12 cellular contexts compared by ENCODE assay signal in the genomic region with DNA sequence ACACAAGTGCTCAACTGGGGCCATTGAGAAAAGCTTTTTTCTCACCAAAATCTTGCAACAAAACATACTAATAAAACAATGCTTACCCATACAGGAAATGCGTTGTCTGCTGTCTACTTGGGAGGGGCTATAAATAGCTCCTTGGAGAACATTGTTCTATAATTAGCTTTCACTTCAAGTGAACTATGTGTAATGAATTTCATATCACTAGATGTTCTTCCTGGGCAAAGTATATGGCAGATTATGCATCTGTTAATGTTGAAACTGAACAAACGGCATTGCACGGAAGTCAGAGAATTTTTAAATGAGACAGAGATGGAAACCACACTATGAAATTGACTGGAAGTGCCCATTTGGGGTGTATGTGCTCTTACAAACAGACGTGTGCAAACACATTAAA. TPM values are rescaled to one million over a fixed set of nuclear protein-coding genes. Genes with fewer than 3 reads are reported as not detected.
A peak's percentile ranks its signal among the peaks of the same experiment; 100 is the strongest.
DNase-seq lines count a peak whose midpoint lies in the region; ATAC-seq and TF ChIP-seq lines count a peak whose summit lies in the region.
"Had no signal": no experiment of that assay in that cellular context is flagged by ENCODE, and none has a peak within 500 bp of the region (broad histone marks: within the 10 kb centered on the region; RNA-seq: fewer than 3 reads in every experiment).

No MANE protein-coding gene starts in this region.

- in situ Hi-C loops in astrocyte of the spinal cord (cut with HindIII; ENCODE audit: low sequenced_read_pairs), result no loop called here

- H3K9me2 ChIP-seq in HCT116 (ENCODE audit: insufficient read depth), result no peaks in the 10 kb centered on the region

- no peak overlapping the region for H3K9ac ChIP-seq in HCT116 (ENCODE audit: low read length)

- no peaks in the 10 kb centered on the region for H3K79me2 ChIP-seq in HCT116 (ENCODE audit: insufficient read depth, low read length)

- POLR2A ChIA-PET in HCT116 (lab: Charles Lee), result interaction anchor here (0.9 kb wide), 1 partner anchor 89 kb away, joined by 3 read pairs; no protein-coding TSS in a partner anchor

- TF ChIP-seq CTCF in AG10803 (conservative IDR thresholded peaks at IDR 0.05; ENCODE audit: low read length), result no peak
- TF ChIP-seq CTCF in HCT116 (IDR thresholded peaks at IDR 0.05 in 2 of 3, conservative IDR thresholded peaks at IDR 0.05 in 1 of 3; ENCODE audit: borderline replicate concordance in 1 of 3, insufficient read depth in 1 of 3, low read depth in 2 of 3, low read length in 2 of 3), result no peak
- TF ChIP-seq CTCF in astrocyte of the spinal cord (IDR thresholded peaks at IDR 0.05; ENCODE audit: low read depth, low read length), result no peak
- no peak for TF ChIP-seq CTCF in left lung (IDR thresholded peaks at IDR 0.05)
- no peak for TF ChIP-seq CTCF in body of pancreas (IDR thresholded peaks at IDR 0.05)

- TF ChIP-seq POLR2A in HCT116 (IDR thresholded peaks at IDR 0.05; ENCODE audit: borderline replicate concordance, extremely low read depth, insufficient read depth, insufficient read length), result no peak
- no peak for TF ChIP-seq POLR2A in body of pancreas (IDR thresholded peaks at IDR 0.05)
- no peak for TF ChIP-seq POLR2A in GM18505 (IDR thresholded peaks at IDR 0.05; ENCODE audit: borderline replicate concordance, extremely low read depth, insufficient read depth, insufficient read length)

- 42 to 45% methylated on average over 4 of the region's 4 CpGs for WGBS in body of pancreas, 2 donors

- H3K4me1 ChIP-seq in HCT116 (ENCODE audit: control insufficient read depth in 1 of 2, insufficient read depth in 2 of 2, low read length in 2 of 2) (peaks cover 3 to 13% of the 10 kb centered on the region in 2 experiments; a peak in 3 of 4 replicates), left lung (no peaks in the 10 kb centered on the region), body of pancreas (peaks cover 22% of the 10 kb centered on the region)

- H3K4me2 ChIP-seq in HCT116 (ENCODE audit: low read length), result peak overlapping the region; percentile 15; the same call in 1 of the 2 replicates

- H3K27ac ChIP-seq in HCT116 (ENCODE audit: low read depth, low read length), result no peak overlapping the region
- no peak overlapping the region for H3K27ac ChIP-seq in left lung
- no peak overlapping the region for H3K27ac ChIP-seq in body of pancreas
- H3K27ac ChIP-seq: skin epidermis had no signal

- intact Hi-C loops in HCT116 (cut with micrococcal nuclease) (no loop called here), left lung (cut with DNase I) (no loop called here), body of pancreas (cut with DNase I) (no loop called here)

- TF ChIP-seq RAD21 in HCT116 (IDR thresholded peaks at IDR 0.05; ENCODE audit: low read depth), result no peak

- H3K36me3 ChIP-seq in HCT116 (ENCODE audit: control insufficient read depth in 1 of 2, insufficient read depth in 2 of 2, low read length in 2 of 2) (no peaks in the 10 kb centered on the region), left lung (no peaks in the 10 kb centered on the region), body of pancreas (replicated peaks in 1 of 2; ENCODE audit: insufficient read depth in 1 of 2, low read depth in 2 of 2) (no peaks in the 10 kb centered on the region)

- H3K9me3 ChIP-seq in HCT116 (ENCODE audit: control insufficient read depth in 1 of 2, insufficient read depth in 1 of 2, low read depth in 1 of 2, low read length in 2 of 2), result no peaks in the 10 kb centered on the region
- no peaks in the 10 kb centered on the region for H3K9me3 ChIP-seq in left lung
- no peaks in the 10 kb centered on the region for H3K9me3 ChIP-seq in body of pancreas

- CTCF ChIA-PET in HCT116 (lab: Charles Lee), result no interaction called here

- RAD21 ChIA-PET in HCT116 (lab: Charles Lee; ENCODE audit: low non-redundant PET in 1 of 2, low total read pairs in 2 of 2, uncharacterized antibody in 2 of 2, unreplicated experiment in 2 of 2), result no interaction called here

- H2AFZ ChIP-seq in HCT116 (ENCODE audit: low read depth, low read length, poor library complexity, severe bottlenecking), result no peak overlapping the region

- ATAC-seq in HCT116 (no peak), left lung (peak; percentile 54), body of pancreas (no peak), GM18505 (IDR thresholded peaks at IDR 0.05; ENCODE audit: unreplicated experiment) (no peak), HG03135 (IDR thresholded peaks at IDR 0.05; ENCODE audit: unreplicated experiment) (no peak)

- peak; percentile 43 for DNase-seq in AG10803 (ENCODE audit: low read depth)
- no peak for DNase-seq in HCT116 (ENCODE audit: low read depth, low spot score)
- DNase-seq in astrocyte of the spinal cord (ENCODE audit: low read depth, low spot score), result peak; percentile 46
- no peak for DNase-seq in left lung
- DNase-seq in body of pancreas, result no peak
- DNase-seq in NCI-H1694 treated with DMSO at 0.1 percent for 48 hours (lab: John Stamatoyannopoulos, UW), result no peak
- DNase-seq: mesendoderm, NCI-H2107, SHP77 had no signal

- BruUV-seq in HCT116 (replicated peaks; lab: Mats Ljungman, UMichigan), result no TSS peak

- no peak overlapping the region for H3K4me3 ChIP-seq in AG10803 (ENCODE audit: low read length)
- no peak overlapping the region for H3K4me3 ChIP-seq in HCT116 (replicated peaks in 1 of 2; ENCODE audit: low read depth in 1 of 2, low read length in 2 of 2)
- no peak overlapping the region for H3K4me3 ChIP-seq in astrocyte of the spinal cord (ENCODE audit: low read depth, low read length)
- H3K4me3 ChIP-seq in left lung, result no peak overlapping the region
- no peak overlapping the region for H3K4me3 ChIP-seq in body of pancreas
- H3K4me3 ChIP-seq: skin epidermis had no signal

- no peaks in the 10 kb centered on the region for H4K20me1 ChIP-seq in HCT116 (ENCODE audit: insufficient read depth)

- H3K27me3 ChIP-seq in HCT116 (ENCODE audit: insufficient read depth, low read length) (no peaks in the 10 kb centered on the region), left lung (peaks cover 0 to 21% of the 10 kb centered on the region in 2 donors), body of pancreas (no peaks in the 10 kb centered on the region)

TF ChIP-seq in HCT116, 20 proteins besides CTCF, POLR2A, EP300 and RAD21:
- TF ChIP-seq JUND (IDR thresholded peaks at IDR 0.05), result no peak
- TF ChIP-seq, protein P1, sequence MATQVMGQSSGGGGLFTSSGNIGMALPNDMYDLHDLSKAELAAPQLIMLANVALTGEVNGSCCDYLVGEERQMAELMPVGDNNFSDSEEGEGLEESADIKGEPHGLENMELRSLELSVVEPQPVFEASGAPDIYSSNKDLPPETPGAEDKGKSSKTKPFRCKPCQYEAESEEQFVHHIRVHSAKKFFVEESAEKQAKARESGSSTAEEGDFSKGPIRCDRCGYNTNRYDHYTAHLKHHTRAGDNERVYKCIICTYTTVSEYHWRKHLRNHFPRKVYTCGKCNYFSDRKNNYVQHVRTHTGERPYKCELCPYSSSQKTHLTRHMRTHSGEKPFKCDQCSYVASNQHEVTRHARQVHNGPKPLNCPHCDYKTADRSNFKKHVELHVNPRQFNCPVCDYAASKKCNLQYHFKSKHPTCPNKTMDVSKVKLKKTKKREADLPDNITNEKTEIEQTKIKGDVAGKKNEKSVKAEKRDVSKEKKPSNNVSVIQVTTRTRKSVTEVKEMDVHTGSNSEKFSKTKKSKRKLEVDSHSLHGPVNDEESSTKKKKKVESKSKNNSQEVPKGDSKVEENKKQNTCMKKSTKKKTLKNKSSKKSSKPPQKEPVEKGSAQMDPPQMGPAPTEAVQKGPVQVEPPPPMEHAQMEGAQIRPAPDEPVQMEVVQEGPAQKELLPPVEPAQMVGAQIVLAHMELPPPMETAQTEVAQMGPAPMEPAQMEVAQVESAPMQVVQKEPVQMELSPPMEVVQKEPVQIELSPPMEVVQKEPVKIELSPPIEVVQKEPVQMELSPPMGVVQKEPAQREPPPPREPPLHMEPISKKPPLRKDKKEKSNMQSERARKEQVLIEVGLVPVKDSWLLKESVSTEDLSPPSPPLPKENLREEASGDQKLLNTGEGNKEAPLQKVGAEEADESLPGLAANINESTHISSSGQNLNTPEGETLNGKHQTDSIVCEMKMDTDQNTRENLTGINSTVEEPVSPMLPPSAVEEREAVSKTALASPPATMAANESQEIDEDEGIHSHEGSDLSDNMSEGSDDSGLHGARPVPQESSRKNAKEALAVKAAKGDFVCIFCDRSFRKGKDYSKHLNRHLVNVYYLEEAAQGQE (IDR thresholded peaks at IDR 0.05; ENCODE audit: low read depth), result no peak
- no peak for TF ChIP-seq ZNF274 (IDR thresholded peaks at IDR 0.05; ENCODE audit: low read depth, low read length)
- TF ChIP-seq CBX3 (IDR thresholded peaks at IDR 0.05; ENCODE audit: low read depth), result no peak
- TF ChIP-seq, protein P2, sequence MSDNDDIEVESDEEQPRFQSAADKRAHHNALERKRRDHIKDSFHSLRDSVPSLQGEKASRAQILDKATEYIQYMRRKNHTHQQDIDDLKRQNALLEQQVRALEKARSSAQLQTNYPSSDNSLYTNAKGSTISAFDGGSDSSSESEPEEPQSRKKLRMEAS (IDR thresholded peaks at IDR 0.05), result no peak
- no peak for TF ChIP-seq SRF (IDR thresholded peaks at IDR 0.05; ENCODE audit: low read depth)
- TF ChIP-seq ELF1 (IDR thresholded peaks at IDR 0.05; ENCODE audit: borderline replicate concordance, low read depth), result no peak
- no peak for TF ChIP-seq POLR2AphosphoS5 (IDR thresholded peaks at IDR 0.05; ENCODE audit: low read depth, low read length)
- no peak for TF ChIP-seq CEBPB (IDR thresholded peaks at IDR 0.05; ENCODE audit: low read depth)
- TF ChIP-seq, protein P3, sequence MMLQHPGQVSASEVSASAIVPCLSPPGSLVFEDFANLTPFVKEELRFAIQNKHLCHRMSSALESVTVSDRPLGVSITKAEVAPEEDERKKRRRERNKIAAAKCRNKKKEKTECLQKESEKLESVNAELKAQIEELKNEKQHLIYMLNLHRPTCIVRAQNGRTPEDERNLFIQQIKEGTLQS (IDR thresholded peaks at IDR 0.05), result no peak
TF ChIP-seq in HCT116: peak in this region for 0.

RNA-seq across cellular contexts. Expression of a gene that starts 6.4 kb away (rescaled TPM):
- 20.4 TPM for total RNA-seq in HCT116 (2021; ENCODE audit: unreplicated experiment)
- polyA plus RNA-seq in HCT116 (2012), result 25.1 and 29.9 TPM in 2 replicates
- total RNA-seq in left lung, result 10 to 100 TPM; 18.8 to 22.7 TPM
- total RNA-seq in body of pancreas, result 10 to 100 TPM; 32.7 to 51.7 TPM

Comparison
In these comparisons a context has a peak if more than half of its experiments do, and no peak if none do; other contexts are left out.
1. DNase-seq: peak in AG10803 (single experiment) and astrocyte of the spinal cord (single experiment); none in HCT116 (single experiment), left lung (0 of 2), body of pancreas (0 of 4) and NCI-H1694 treated with DMSO at 0.1 percent for 48 hours (single experiment).